Comparison of ENCODE assay signal across 8 cellular contexts in genomic region chr6:42661540-42662153, GRCh38.
DNase-seq lines count a peak whose midpoint lies in the region; ATAC-seq and TF ChIP-seq lines count a peak whose summit lies in the region.

No MANE protein-coding gene starts in this region.

- H3K9me3 Mint-ChIP-seq in activated CD4-positive, alpha-beta T cell treated with anti-CD3 and anti-CD28 coated beads, Interleukin-2, amount 10 ng/mL, durations not matched to agents 7 days and 5 days, result no peaks in the 10 kb centered on the region

- TF ChIP-seq RAD21 in liver (IDR thresholded peaks at IDR 0.05), result peak; percentile 94

- CTCF ChIA-PET in HEK293T (lab: Yijun Ruan, JAX), result interaction anchor here (0.6 to 2.0 kb wide), 9 partner anchors 13 to 229 kb away, joined by 3 to 17 read pairs (median 5); partner anchors contain the start of gene RPL7L1
- CTCF ChIA-PET in activated CD4-positive, alpha-beta T cell treated with anti-CD3 and anti-CD28 coated beads, Interleukin-2, amount 10 ng/mL, durations not matched to agents 7 days and 5 days (lab: Charles Lee), result interaction anchor here (0.6 to 1.7 kb wide), 14 partner anchors 8 to 218 kb away, joined by 3 to 8 read pairs (median 4); partner anchors contain the start of gene RPL7L1

- WGBS in liver, result 2% methylated on average over 5 of the region's 5 CpGs

- H3K4me3 ChIP-seq in coronary artery (no peak overlapping the region), liver (ENCODE audit: low read depth in 1 of 3, low read length in 3 of 3) (no peak overlapping the region)

- peaks cover 10 to 72% (median 60%) of the 10 kb centered on the region in 4 donors for H3K36me3 ChIP-seq in liver (ENCODE audit: control insufficient read depth in 4 of 4, insufficient read depth in 3 of 4, low read depth in 1 of 4, low read length in 3 of 4)

- no peaks in the 10 kb centered on the region for H3K27me3 ChIP-seq in liver (ENCODE audit: control insufficient read depth in 4 of 4, insufficient read depth in 4 of 4, low read length in 3 of 4)

- TF ChIP-seq CTCF in coronary artery (IDR thresholded peaks at IDR 0.05) (peak; percentile 70), liver (IDR thresholded peaks at IDR 0.05; ENCODE audit: low read depth, low read length, missing input control) (peak; percentile 90)

- DNase-seq in AML-193 (lab: John Stamatoyannopoulos, UW), result peak; percentile 83 to 88
- peak; percentile 76 for DNase-seq in HEK293T (ENCODE audit: extremely low spot score)
- peak; percentile 80 for DNase-seq in NCI-H69 (lab: John Stamatoyannopoulos, UW)
- peak; percentile 89 for DNase-seq in activated CD4-positive, alpha-beta T cell treated with anti-CD3 and anti-CD28 coated beads, Interleukin-2, amount 10 ng/mL, durations not matched to agents 7 days and 5 days
- DNase-seq in coronary artery (ENCODE audit: low spot score), result peak; percentile 77
- DNase-seq in stimulated activated CD4-positive, alpha-beta T cell treated with anti-CD3 and anti-CD28 coated beads, TNF-alpha, amount 100 ng/mL, for 24 hours (ENCODE audit: low read depth in 3 of 3), result peak; percentile 67 to 78 (median 77)

- no peaks in the 10 kb centered on the region for H3K9me3 ChIP-seq in liver (ENCODE audit: control insufficient read depth in 4 of 4, low read length in 3 of 4)

- H3K36me3 Mint-ChIP-seq in activated CD4-positive, alpha-beta T cell treated with anti-CD3 and anti-CD28 coated beads, Interleukin-2, amount 10 ng/mL, durations not matched to agents 7 days and 5 days (ENCODE audit: low read depth), result peaks cover 41% of the 10 kb centered on the region

- H3K4me1 Mint-ChIP-seq in activated CD4-positive, alpha-beta T cell treated with anti-CD3 and anti-CD28 coated beads, Interleukin-2, amount 10 ng/mL, durations not matched to agents 7 days and 5 days, result no peaks in the 10 kb centered on the region

- POLR2A ChIA-PET in HEK293T (lab: Yijun Ruan, JAX), result interaction anchor here (1.0 to 2.2 kb wide), 3 partner anchors 64 to 218 kb away, joined by 5 to 7 read pairs (median 6); partner anchors contain the start of gene RPL7L1
- POLR2A ChIA-PET in activated CD4-positive, alpha-beta T cell treated with anti-CD3 and anti-CD28 coated beads, Interleukin-2, amount 10 ng/mL, durations not matched to agents 7 days and 5 days (lab: Charles Lee), result no interaction called here

- no peak overlapping the region for H3K27ac ChIP-seq in coronary artery
- no peak overlapping the region for H3K27ac ChIP-seq in liver (ENCODE audit: low read depth in 1 of 2, low read length in 2 of 2)

- no peak overlapping the region for H3K4me3 Mint-ChIP-seq in activated CD4-positive, alpha-beta T cell treated with anti-CD3 and anti-CD28 coated beads, Interleukin-2, amount 10 ng/mL, durations not matched to agents 7 days and 5 days

- peaks cover 0 to 2% (median 2%) of the 10 kb centered on the region in 4 donors for H3K4me1 ChIP-seq in liver (ENCODE audit: control insufficient read depth in 4 of 4, insufficient read depth in 4 of 4, low read length in 3 of 4)

- H3K9ac ChIP-seq in liver (ENCODE audit: low read depth in 1 of 2, low read length in 2 of 2), result no peak overlapping the region

- ATAC-seq in GM18868 (IDR thresholded peaks at IDR 0.05; ENCODE audit: unreplicated experiment), result no peak

- H3K27ac Mint-ChIP-seq in activated CD4-positive, alpha-beta T cell treated with anti-CD3 and anti-CD28 coated beads, Interleukin-2, amount 10 ng/mL, durations not matched to agents 7 days and 5 days, result no peak overlapping the region

- H3K27me3 Mint-ChIP-seq in activated CD4-positive, alpha-beta T cell treated with anti-CD3 and anti-CD28 coated beads, Interleukin-2, amount 10 ng/mL, durations not matched to agents 7 days and 5 days, result no peaks in the 10 kb centered on the region

TF ChIP-seq in HEK293T, 16 proteins besides CTCF, POLR2A, EP300 and RAD21:
- no peak for TF ChIP-seq FOXK2 (IDR thresholded peaks at IDR 0.05)

TF ChIP-seq in liver, 16 proteins besides CTCF, POLR2A, EP300 and RAD21:
- TF ChIP-seq ATF3 (IDR thresholded peaks at IDR 0.05) (peak; percentile 11), JUND (IDR thresholded peaks at IDR 0.05) (no peak), RXRA (IDR thresholded peaks at IDR 0.05) (no peak)
